Comparison of ENCODE assay signal across 11 cellular contexts in genomic region chr1:31027693-31028526, GRCh38. TPM values are rescaled to one million over a fixed set of nuclear protein-coding genes. Genes with fewer than 3 reads are reported as not detected.
A peak's percentile ranks its signal among the peaks of the same experiment; 100 is the strongest.
DNase-seq lines count a peak whose midpoint lies in the region; ATAC-seq and TF ChIP-seq lines count a peak whose summit lies in the region.
"Had no signal": no experiment of that assay in that cellular context is flagged by ENCODE, and none has a peak within 500 bp of the region (broad histone marks: within the 10 kb centered on the region; RNA-seq: fewer than 3 reads in every experiment).

No MANE protein-coding gene starts in this region.

- no peak for DNase-seq in Right ventricle myocardium inferior (ENCODE audit: missing footprints)
- DNase-seq in cardiac septum (ENCODE audit: low spot score) = no peak
- peak; percentile 93 for DNase-seq in SKM-1 treated with dmso at 0.1 percent for 144 hours (lab: John Stamatoyannopoulos, UW; ENCODE audit: unreplicated experiment)
- no peak for DNase-seq in heart left ventricle
- no peak for DNase-seq in kidney tubule cell (ENCODE audit: low spot score)
- no peak for DNase-seq in stimulated activated naive CD4-positive, alpha-beta T cell (lab: John Stamatoyannopoulos, UW)
- DNase-seq: mesenchymal stem cell, thyroid gland had no signal

- no peak for TF ChIP-seq CTCF in heart left ventricle (IDR thresholded peaks at IDR 0.05)

- TF ChIP-seq POLR2A in heart left ventricle (IDR thresholded peaks at IDR 0.05) = no peak

- WGBS in heart left ventricle, 4 donors = 58 to 67% (median 59%) methylated on average over 3 of the region's 3 CpGs

- H3K27ac ChIP-seq in heart left ventricle = peak overlapping the region in 6 of 12 donors; percentile 9 to 68 (median 24)
- H3K27ac ChIP-seq: epithelial cell of prostate had no signal

- no peak overlapping the region for H3K4me3 ChIP-seq in heart left ventricle
- H3K4me3 ChIP-seq: thyroid gland had no signal

- no peaks in the 10 kb centered on the region for H3K9me3 ChIP-seq in heart left ventricle
- H3K9me3 ChIP-seq: thyroid gland had no signal

- H3K4me1 ChIP-seq in heart left ventricle = peaks cover 7 to 79% (median 48%) of the 10 kb centered on the region in 12 donors

- no peaks in the 10 kb centered on the region for H3K27me3 ChIP-seq in heart left ventricle
- H3K27me3 ChIP-seq: thyroid gland had no signal

- ATAC-seq in Right ventricle myocardium inferior (peak; percentile 52), heart left ventricle (peak in 3 of 4 donors; percentile 64 to 81 (median 75)), HG02588 (IDR thresholded peaks at IDR 0.05; ENCODE audit: unreplicated experiment) (no peak), HG03196 (IDR thresholded peaks at IDR 0.05; ENCODE audit: unreplicated experiment) (no peak)

- intact Hi-C loops in Right ventricle myocardium inferior (cut with DNase I) = no loop called here
- intact Hi-C loops in cardiac septum (cut with DNase I) = loop anchor here (2.0 to 5.0 kb wide), 2 partner anchors 37 to 61 kb away; partner anchors contain the start of gene PUM1
- intact Hi-C loops in heart left ventricle (cut with DNase I) = loop anchor here in 1 of 10 donors (5.0 kb wide), 1 partner anchor 34 kb away; no protein-coding TSS in a partner anchor

- peaks cover 0 to 9% (median under 1%) of the 10 kb centered on the region in 9 donors for H3K36me3 ChIP-seq in heart left ventricle
- H3K36me3 ChIP-seq: thyroid gland had no signal

RNA-seq across cellular contexts. Expression of gene PUM1, which starts 37.6 kb away (rescaled TPM):
- total RNA-seq in Right ventricle myocardium inferior (71.1 TPM), cardiac septum (83.7 TPM), heart left ventricle (10 to 100 TPM; 60.4 to 96.3 (median 75.8) TPM)
- 10 to 100 TPM; 19.2 to 33.6 TPM for polyA plus RNA-seq in heart left ventricle

Comparison
In these comparisons a context has a peak if more than half of its experiments do, and no peak if none do; other contexts are left out.
1. ATAC-seq: peak in Right ventricle myocardium inferior (single experiment) and heart left ventricle (3 of 4); none in HG02588 (single experiment) and HG03196 (single experiment).